Comparison of ENCODE assay signal across 25 cellular contexts in genomic region chr2:60140180-60140579, GRCh38.
DNase-seq lines count a peak whose midpoint lies in the region; ATAC-seq, FAIRE-seq and TF ChIP-seq lines count a peak whose summit lies in the region.
"Had no signal": no experiment of that assay in that cellular context is flagged by ENCODE, and none has a peak within 500 bp of the region (broad histone marks: within the 10 kb centered on the region; RNA-seq: fewer than 3 reads in every experiment).

No MANE protein-coding gene starts in this region.

- H3K27ac ChIP-seq in astrocyte (ENCODE audit: low read depth, low read length) (no peak overlapping the region), foreskin keratinocyte (no peak overlapping the region), smooth muscle cell (ENCODE audit: low read depth) (no peak overlapping the region)
- H3K27ac ChIP-seq: 22Rv1, HL-60, Peyer's patch, SK-N-MC had no signal

- FAIRE-seq in astrocyte (lab: Jason Lieb, UNC) = no peak
- FAIRE-seq: GM12891 had no signal

- H3K9me3 ChIP-seq in astrocyte (ENCODE audit: insufficient read depth, low read depth, low read length) (no peaks in the 10 kb centered on the region), smooth muscle cell (replicated peaks; ENCODE audit: low read depth) (no peaks in the 10 kb centered on the region)

- DNase-seq in DMS53 (lab: John Stamatoyannopoulos, UW) (peak; percentile 24), DMS53 treated with DMSO at 0.1 percent for 48 hours (lab: John Stamatoyannopoulos, UW; ENCODE audit: unreplicated experiment) (no peak), astrocyte (ENCODE audit: low read depth) (no peak), foreskin keratinocyte (peak; percentile 49 to 84), smooth muscle cell (lab: John Stamatoyannopoulos, UW; ENCODE audit: unreplicated experiment) (no peak), NCI-H345 (lab: John Stamatoyannopoulos, UW) (no peak), omental fat pad (ENCODE audit: low spot score) (no peak)
- DNase-seq: Caco-2; H9; Kasumi-1; MM.1S; NCI-H1092; NCI-H2081 treated with DMSO at 0.1 percent for 48 hours; NCI-H510A; NCI-H748 treated with DMSO at 0.1 percent for 48 hours; NK-92 treated with Interleukin-12 subunit alpha and Interleukin-12 subunit beta, amount 100 ng/mL, for 24 hours; Peyer's patch; SHP77 had no signal

- no peak overlapping the region for H3K4me3 Mint-ChIP-seq in astrocyte (ENCODE audit: unreplicated experiment)
- H3K4me3 Mint-ChIP-seq: B cell, H9, IgD-negative memory B cell had no signal

- H3K4me2 ChIP-seq in astrocyte (ENCODE audit: low read length) = no peak overlapping the region
- no peak overlapping the region for H3K4me2 ChIP-seq in smooth muscle cell

- no peak overlapping the region for H3K4me3 ChIP-seq in astrocyte (ENCODE audit: insufficient read depth, low read depth, low read length)
- no peak overlapping the region for H3K4me3 ChIP-seq in smooth muscle cell
- H3K4me3 ChIP-seq: Peyer's patch, SK-N-MC had no signal

- H3K4me1 Mint-ChIP-seq in astrocyte (ENCODE audit: low read depth, unreplicated experiment) = peaks cover 6% of the 10 kb centered on the region
- H3K4me1 Mint-ChIP-seq: B cell, IgD-negative memory B cell had no signal

- H3F3A ChIP-seq in smooth muscle cell (ENCODE audit: low read depth) = no peaks in the 10 kb centered on the region

- H3K9ac ChIP-seq in astrocyte (ENCODE audit: low read length) (no peak overlapping the region), smooth muscle cell (ENCODE audit: low read depth) (no peak overlapping the region)

- TF ChIP-seq CTCF in astrocyte (IDR thresholded peaks at IDR 0.05; ENCODE audit: insufficient read depth, low read depth, low read length) (no peak), foreskin keratinocyte (conservative IDR thresholded peaks at IDR 0.05) (no peak), smooth muscle cell (IDR thresholded peaks at IDR 0.05; ENCODE audit: borderline replicate concordance, insufficient read depth, poor library complexity, severe bottlenecking) (no peak), omental fat pad (IDR thresholded peaks at IDR 0.05) (no peak)

- no peaks in the 10 kb centered on the region for H4K20me1 ChIP-seq in astrocyte (ENCODE audit: insufficient read depth, low read length)
- H4K20me1 ChIP-seq in smooth muscle cell (ENCODE audit: low read depth) = no peaks in the 10 kb centered on the region

- H3K36me3 Mint-ChIP-seq in astrocyte (ENCODE audit: low read depth, unreplicated experiment) = no peaks in the 10 kb centered on the region
- H3K36me3 Mint-ChIP-seq: IgD-negative memory B cell had no signal

- H3K36me3 ChIP-seq in astrocyte (ENCODE audit: insufficient read depth, low read length) (no peaks in the 10 kb centered on the region), smooth muscle cell (ENCODE audit: low read depth) (no peaks in the 10 kb centered on the region)
- H3K36me3 ChIP-seq: Peyer's patch had no signal

- H3K9me3 Mint-ChIP-seq in astrocyte (ENCODE audit: unreplicated experiment) = peaks cover 8% of the 10 kb centered on the region

- ATAC-seq in foreskin keratinocyte (peak; percentile 100), HG02885 (IDR thresholded peaks at IDR 0.05; ENCODE audit: poor library complexity, unreplicated experiment) (no peak), omental fat pad (ENCODE audit: low FRiP score) (no peak)

- H3K79me2 ChIP-seq in astrocyte (ENCODE audit: insufficient read depth, low read length) = no peaks in the 10 kb centered on the region
- no peaks in the 10 kb centered on the region for H3K79me2 ChIP-seq in smooth muscle cell (ENCODE audit: low read depth)

- no peak overlapping the region for H2AFZ ChIP-seq in astrocyte (ENCODE audit: low read depth, low read length)
- H2AFZ ChIP-seq in smooth muscle cell (ENCODE audit: low read depth) = peak overlapping the region; percentile 5

- H3K27me3 ChIP-seq in astrocyte (ENCODE audit: insufficient read depth, low read length) (no peaks in the 10 kb centered on the region), foreskin keratinocyte (no peaks in the 10 kb centered on the region), smooth muscle cell (ENCODE audit: low read depth) (no peaks in the 10 kb centered on the region)
- H3K27me3 ChIP-seq: Peyer's patch had no signal

- whole genome bisulfite sequencing in smooth muscle cell (ENCODE audit: low lambda C conversion rate) = 49% methylated on average over 4 of the region's 4 CpGs

- H3K27me3 Mint-ChIP-seq in astrocyte (ENCODE audit: low read depth, unreplicated experiment) = no peaks in the 10 kb centered on the region
- H3K27me3 Mint-ChIP-seq: B cell, IgD-negative memory B cell had no signal

- H3K4me1 ChIP-seq in astrocyte (ENCODE audit: insufficient read depth, low read length) = no peaks in the 10 kb centered on the region
- H3K4me1 ChIP-seq in foreskin keratinocyte = no peaks in the 10 kb centered on the region
- no peaks in the 10 kb centered on the region for H3K4me1 ChIP-seq in smooth muscle cell (ENCODE audit: low read depth)
- H3K4me1 ChIP-seq: Caco-2, Peyer's patch had no signal

- peak overlapping the region; percentile 4 for H3K27ac Mint-ChIP-seq in astrocyte (ENCODE audit: unreplicated experiment)
- H3K27ac Mint-ChIP-seq: B cell, H9, IgD-negative memory B cell had no signal

Comparison
In these comparisons a context has a peak if more than half of its experiments do, and no peak if none do; other contexts are left out.
1. DNase-seq: peak in DMS53 (single experiment) and foreskin keratinocyte (2 of 2); none in DMS53 treated with DMSO at 0.1 percent for 48 hours (single experiment), astrocyte (single experiment), smooth muscle cell (single experiment), NCI-H345 (single experiment) and omental fat pad (single experiment).